Comparison of ENCODE assay signal across 10 cellular contexts in the genomic region with DNA sequence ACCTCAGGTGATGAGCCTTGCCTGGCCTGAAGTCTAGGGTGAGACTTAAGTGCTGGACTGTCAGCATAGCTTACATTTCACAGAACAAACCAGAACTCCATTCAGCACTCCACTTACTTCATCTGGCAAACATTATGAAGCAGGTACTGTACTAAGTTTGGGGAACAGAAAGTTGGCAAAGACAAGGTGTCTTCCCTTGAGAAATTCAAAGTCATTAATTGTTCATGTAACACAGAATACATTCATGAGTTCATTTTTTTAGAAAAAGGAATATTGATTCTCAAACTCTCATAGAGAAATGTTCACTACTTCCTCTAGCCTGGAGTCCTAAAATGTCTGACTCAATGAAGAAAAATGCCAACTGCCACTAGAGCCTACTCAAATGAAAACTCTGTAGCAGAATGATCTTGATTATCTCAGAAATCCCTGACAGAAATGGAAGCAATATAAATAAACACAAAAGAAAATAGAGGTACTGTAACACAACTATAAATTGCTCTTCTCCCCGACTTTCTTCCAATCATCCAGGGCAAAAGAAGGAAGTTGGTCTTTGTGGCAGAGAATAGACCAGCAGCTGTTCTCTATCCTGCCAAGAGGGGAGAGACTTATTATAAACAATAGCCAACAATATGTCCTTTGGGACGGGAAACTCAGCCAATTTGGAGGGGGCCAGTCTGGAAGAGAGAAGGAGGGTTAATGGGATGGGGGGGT.
DNase-seq lines count a peak whose midpoint lies in the region; ATAC-seq and TF ChIP-seq lines count a peak whose summit lies in the region.
"Had no signal": no experiment of that assay in that cellular context is flagged by ENCODE, and none has a peak within 500 bp of the region (broad histone marks: within the 10 kb centered on the region; RNA-seq: fewer than 3 reads in every experiment).

No MANE protein-coding gene starts in this region.

- TF ChIP-seq EP300 in esophagus muscularis mucosa (IDR thresholded peaks at IDR 0.05) = no peak

- intact Hi-C loops in activated CD8-positive, alpha-beta T cell treated with anti-CD3 and anti-CD28 coated beads for 36 hours (cut with micrococcal nuclease) = loop anchor here (10.0 kb wide), 1 partner anchor 342 kb away; a partner anchor contains a TSS
- intact Hi-C loops in body of pancreas (cut with DNase I) (no loop called here), esophagus muscularis mucosa (cut with DNase I) (loop anchor here (10.0 kb wide), 1 partner anchor 192 kb away; no protein-coding TSS in a partner anchor)

- no peaks in the 10 kb centered on the region for H4K20me1 ChIP-seq in smooth muscle cell (ENCODE audit: low read depth)

- DNase-seq in activated CD8-positive, alpha-beta T cell treated with anti-CD3 and anti-CD28 coated beads for 36 hours = no peak
- DNase-seq in activated CD8-positive, alpha-beta T cell treated with anti-CD3 and anti-CD28 coated beads, Interleukin-2, amount 10 ng/mL, durations not matched to agents 7 days and 5 days = no peak
- DNase-seq in HT1080 (ENCODE audit: low read depth) = peak; percentile 38
- no peak for DNase-seq in body of pancreas
- no peak for DNase-seq in smooth muscle cell (lab: John Stamatoyannopoulos, UW; ENCODE audit: unreplicated experiment)
- DNase-seq in DMS153 treated with DMSO at 0.1 percent for 48 hours (lab: John Stamatoyannopoulos, UW; ENCODE audit: unreplicated experiment) = no peak
- DNase-seq in DMS53 treated with DMSO at 0.1 percent for 48 hours (lab: John Stamatoyannopoulos, UW; ENCODE audit: unreplicated experiment) = no peak
- no peak for DNase-seq in esophagus muscularis mucosa (ENCODE audit: extremely low spot score)
- DNase-seq: heart left ventricle had no signal

- ATAC-seq in activated CD8-positive, alpha-beta T cell treated with anti-CD3 and anti-CD28 coated beads for 36 hours = no peak
- no peak for ATAC-seq in activated CD8-positive, alpha-beta T cell treated with anti-CD3 and anti-CD28 coated beads, Interleukin-2, amount 10 ng/mL, durations not matched to agents 7 days and 5 days
- peak; percentile 57 for ATAC-seq in body of pancreas

- no peaks in the 10 kb centered on the region for H3K27me3 Mint-ChIP-seq in activated CD8-positive, alpha-beta T cell treated with anti-CD3 and anti-CD28 coated beads for 36 hours
- no peaks in the 10 kb centered on the region for H3K27me3 Mint-ChIP-seq in activated CD8-positive, alpha-beta T cell treated with anti-CD3 and anti-CD28 coated beads, Interleukin-2, amount 10 ng/mL, durations not matched to agents 7 days and 5 days (ENCODE audit: low read depth)
- H3K27me3 Mint-ChIP-seq: B cell had no signal

- TF ChIP-seq CTCF in activated CD8-positive, alpha-beta T cell treated with anti-CD3 and anti-CD28 coated beads for 36 hours (IDR thresholded peaks at IDR 0.05) = no peak
- TF ChIP-seq CTCF in body of pancreas (IDR thresholded peaks at IDR 0.05) = no peak
- no peak for TF ChIP-seq CTCF in smooth muscle cell (IDR thresholded peaks at IDR 0.05; ENCODE audit: borderline replicate concordance, insufficient read depth, poor library complexity, severe bottlenecking)
- TF ChIP-seq CTCF in esophagus muscularis mucosa (IDR thresholded peaks at IDR 0.05) = no peak

- no peak overlapping the region for H3K4me3 Mint-ChIP-seq in activated CD8-positive, alpha-beta T cell treated with anti-CD3 and anti-CD28 coated beads for 36 hours
- no peak overlapping the region for H3K4me3 Mint-ChIP-seq in activated CD8-positive, alpha-beta T cell treated with anti-CD3 and anti-CD28 coated beads, Interleukin-2, amount 10 ng/mL, durations not matched to agents 7 days and 5 days
- H3K4me3 Mint-ChIP-seq: B cell had no signal

- no peak overlapping the region for H2AFZ ChIP-seq in smooth muscle cell (ENCODE audit: low read depth)

- CTCF ChIA-PET in activated CD8-positive, alpha-beta T cell treated with anti-CD3 and anti-CD28 coated beads for 36 hours (lab: Charles Lee) = interaction anchor here (1.8 to 4.2 kb wide), 3 partner anchors 37 to 289 kb away, joined by 4 to 45 read pairs (median 9); a partner anchor contains a TSS
- CTCF ChIA-PET in activated CD8-positive, alpha-beta T cell treated with anti-CD3 and anti-CD28 coated beads, Interleukin-2, amount 10 ng/mL, durations not matched to agents 7 days and 5 days (lab: Charles Lee) = interaction anchor here (1.0 to 7.2 kb wide), 5 partner anchors 38 to 341 kb away, joined by 3 to 96 read pairs (median 7); a partner anchor contains a TSS

- H3F3A ChIP-seq in smooth muscle cell (ENCODE audit: low read depth) = peaks cover 12% of the 10 kb centered on the region

- H3K4me1 Mint-ChIP-seq in activated CD8-positive, alpha-beta T cell treated with anti-CD3 and anti-CD28 coated beads for 36 hours (ENCODE audit: low read depth) = peaks cover 76% of the 10 kb centered on the region
- peaks cover 42% of the 10 kb centered on the region for H3K4me1 Mint-ChIP-seq in activated CD8-positive, alpha-beta T cell treated with anti-CD3 and anti-CD28 coated beads, Interleukin-2, amount 10 ng/mL, durations not matched to agents 7 days and 5 days (ENCODE audit: low read depth)

- H3K36me3 ChIP-seq in body of pancreas (replicated peaks in 1 of 2; ENCODE audit: insufficient read depth in 1 of 2, low read depth in 2 of 2) (no peaks in the 10 kb centered on the region), smooth muscle cell (ENCODE audit: low read depth) (no peaks in the 10 kb centered on the region), esophagus muscularis mucosa (no peaks in the 10 kb centered on the region)
- H3K36me3 ChIP-seq: heart left ventricle had no signal

- no peaks in the 10 kb centered on the region for H3K9me3 ChIP-seq in body of pancreas
- H3K9me3 ChIP-seq in smooth muscle cell (replicated peaks; ENCODE audit: low read depth) = no peaks in the 10 kb centered on the region
- no peaks in the 10 kb centered on the region for H3K9me3 ChIP-seq in esophagus muscularis mucosa
- H3K9me3 ChIP-seq: heart left ventricle had no signal

- 44 to 45% methylated on average over 2 of the region's 2 CpGs for WGBS in body of pancreas, 2 donors
- WGBS in smooth muscle cell (ENCODE audit: low lambda C conversion rate) = 71% methylated on average over 2 of the region's 2 CpGs
- WGBS in esophagus muscularis mucosa = 21% methylated on average over 2 of the region's 2 CpGs

- H3K4me1 ChIP-seq in body of pancreas (no peaks in the 10 kb centered on the region), smooth muscle cell (ENCODE audit: low read depth) (peaks cover 51% of the 10 kb centered on the region), esophagus muscularis mucosa (peaks cover 4 to 63% (median 48%) of the 10 kb centered on the region in 4 donors)

- H3K9me3 Mint-ChIP-seq in activated CD8-positive, alpha-beta T cell treated with anti-CD3 and anti-CD28 coated beads for 36 hours = no peaks in the 10 kb centered on the region
- H3K9me3 Mint-ChIP-seq in activated CD8-positive, alpha-beta T cell treated with anti-CD3 and anti-CD28 coated beads, Interleukin-2, amount 10 ng/mL, durations not matched to agents 7 days and 5 days (ENCODE audit: insufficient read depth) = no peaks in the 10 kb centered on the region

- peak overlapping the region in 2 of 4 donors; percentile 26 to 68 for H3K27ac ChIP-seq in body of pancreas
- peak overlapping the region; percentile 88 for H3K27ac ChIP-seq in smooth muscle cell (ENCODE audit: low read depth)
- no peak overlapping the region for H3K27ac ChIP-seq in esophagus muscularis mucosa (replicated peaks in 1 of 4)

- H3K27me3 ChIP-seq in body of pancreas = no peaks in the 10 kb centered on the region
- H3K27me3 ChIP-seq in smooth muscle cell (ENCODE audit: low read depth) = no peaks in the 10 kb centered on the region
- no peaks in the 10 kb centered on the region for H3K27me3 ChIP-seq in esophagus muscularis mucosa
- H3K27me3 ChIP-seq: heart left ventricle had no signal

- H3K4me2 ChIP-seq in smooth muscle cell = peak overlapping the region; percentile 56

- peak overlapping the region; percentile 56 for H3K27ac Mint-ChIP-seq in activated CD8-positive, alpha-beta T cell treated with anti-CD3 and anti-CD28 coated beads for 36 hours
- H3K27ac Mint-ChIP-seq in activated CD8-positive, alpha-beta T cell treated with anti-CD3 and anti-CD28 coated beads, Interleukin-2, amount 10 ng/mL, durations not matched to agents 7 days and 5 days = no peak overlapping the region
- H3K27ac Mint-ChIP-seq: B cell had no signal

- peak overlapping the region; percentile 11 for H3K9ac ChIP-seq in smooth muscle cell (ENCODE audit: low read depth)

- POLR2A ChIA-PET in activated CD8-positive, alpha-beta T cell treated with anti-CD3 and anti-CD28 coated beads for 36 hours (lab: Charles Lee) = no interaction called here
- POLR2A ChIA-PET in activated CD8-positive, alpha-beta T cell treated with anti-CD3 and anti-CD28 coated beads, Interleukin-2, amount 10 ng/mL, durations not matched to agents 7 days and 5 days (lab: Charles Lee) = no interaction called here

- peaks cover 57% of the 10 kb centered on the region for H3K79me2 ChIP-seq in smooth muscle cell (ENCODE audit: low read depth)

- H3K4me3 ChIP-seq in body of pancreas (no peak overlapping the region), smooth muscle cell (no peak overlapping the region), esophagus muscularis mucosa (no peak overlapping the region)
- H3K4me3 ChIP-seq: heart left ventricle had no signal

- TF ChIP-seq POLR2A in body of pancreas (IDR thresholded peaks at IDR 0.05) (no peak), esophagus muscularis mucosa (IDR thresholded peaks at IDR 0.05; ENCODE audit: low read depth) (no peak)

- H3K36me3 Mint-ChIP-seq in activated CD8-positive, alpha-beta T cell treated with anti-CD3 and anti-CD28 coated beads for 36 hours (ENCODE audit: low read depth) = peaks cover 44% of the 10 kb centered on the region
- H3K36me3 Mint-ChIP-seq in activated CD8-positive, alpha-beta T cell treated with anti-CD3 and anti-CD28 coated beads, Interleukin-2, amount 10 ng/mL, durations not matched to agents 7 days and 5 days (ENCODE audit: low read depth) = peaks cover 23% of the 10 kb centered on the region
